Comparison of ENCODE assay signal across 22 cellular contexts in the genomic region with DNA sequence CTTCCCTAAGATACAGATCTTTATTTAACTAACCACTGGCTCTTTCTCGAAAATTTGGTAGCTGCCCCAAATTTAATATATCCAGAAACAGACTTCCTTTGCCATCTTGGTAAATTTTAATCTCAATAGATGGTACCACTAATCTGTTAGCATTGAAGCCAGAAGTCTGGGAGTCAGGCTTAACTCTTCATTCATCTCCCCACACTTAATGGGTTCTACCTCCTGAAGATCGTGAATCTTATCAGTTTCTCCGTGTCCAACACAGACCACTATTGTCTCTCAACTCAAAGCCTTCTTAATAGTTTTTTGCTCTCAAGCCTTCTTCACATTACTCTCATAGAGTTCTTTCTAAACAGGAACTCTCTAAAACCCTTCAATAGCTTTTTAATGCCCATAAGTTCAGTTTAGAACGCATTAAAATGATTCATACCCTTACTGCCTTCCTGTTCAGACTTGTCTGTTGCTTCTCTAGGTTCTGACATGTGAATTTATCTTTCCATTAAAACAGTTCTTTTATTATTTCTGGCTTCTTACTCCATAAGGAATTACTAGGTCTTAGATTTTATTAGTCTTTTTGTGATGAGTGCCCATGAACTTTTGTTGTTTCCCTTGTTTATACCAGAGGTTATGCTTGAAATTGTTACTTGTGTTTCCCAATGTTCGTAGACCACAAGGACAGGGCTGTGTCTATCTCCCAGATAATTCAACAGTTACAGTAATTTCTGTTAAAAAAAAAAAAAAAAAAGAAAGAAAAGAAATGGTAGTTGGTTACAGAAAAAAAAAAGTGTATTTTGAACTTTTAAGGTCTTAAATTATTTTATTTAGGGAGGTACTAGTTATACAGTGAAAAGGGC. TPM values are rescaled to one million over a fixed set of nuclear protein-coding genes. Genes with fewer than 3 reads are reported as not detected.
A peak's percentile ranks its signal among the peaks of the same experiment; 100 is the strongest.
DNase-seq lines count a peak whose midpoint lies in the region; FAIRE-seq and TF ChIP-seq lines count a peak whose summit lies in the region.
"Had no signal": no experiment of that assay in that cellular context is flagged by ENCODE, and none has a peak within 500 bp of the region (broad histone marks: within the 10 kb centered on the region; RNA-seq: fewer than 3 reads in every experiment).

No MANE protein-coding gene starts in this region.

- H3K9me3 Mint-ChIP-seq in nephron (no peaks in the 10 kb centered on the region), Caco-2 (ENCODE audit: unreplicated experiment) (no peaks in the 10 kb centered on the region)
- H3K9me3 Mint-ChIP-seq: activated naive CD8-positive, alpha-beta T cell treated with anti-CD3 and anti-CD28 coated beads for 36 hours; activated T-helper 17 cell treated with anti-CD3 and anti-CD28 coated beads, Interleukin-2, amount 50 U/mL, for 72 hours; natural killer cell treated with Interleukin-12 subunit alpha and Interleukin-12 subunit beta and Interleukin-15 and Interleukin-18, amount 100 ng/mL, for 72 hours had no signal

- dilution Hi-C loops in endothelial cell of umbilical vein (cut with MboI; ENCODE audit: extremely low pct_ligation_motif_present, low sequenced_read_pairs): no loop called here

- H3K9ac ChIP-seq in SK-N-MC (ENCODE audit: insufficient read length) (no peak overlapping the region), endothelial cell of umbilical vein (replicated peaks; ENCODE audit: extremely low read depth, insufficient read depth, low read length) (no peak overlapping the region)

- DNase-seq in SK-N-MC (ENCODE audit: low read depth, low spot score) (no peak), endothelial cell of umbilical vein (ENCODE audit: low read depth, low spot score) (peak; percentile 79), Caco-2 (no peak), 8988T (no peak), RCC 7860 (ENCODE audit: low spot score) (no peak)
- DNase-seq: activated CD4-positive, alpha-beta T cell treated with anti-CD3 and anti-CD28 coated beads for 48 hours; activated CD8-positive, alpha-beta memory T cell treated with anti-CD3 and anti-CD28 coated beads, Interleukin-2, amount 10 ng/mL, durations not matched to agents 7 days and 5 days; activated naive CD8-positive, alpha-beta T cell treated with anti-CD3 and anti-CD28 coated beads for 36 hours; colonic mucosa; DND-41; H7; hypothalamus; kidney; mesendoderm; NCI-H2107; NCI-H524 treated with DMSO at 0.1 percent for 48 hours had no signal

- POLR2A ChIA-PET in HEK293 (lab: Yijun Ruan, JAX) (no interaction called here), endothelial cell of umbilical vein (lab: Charles Lee) (no interaction called here), Caco-2 (lab: Charles Lee) (no interaction called here)

- H3K4me3 Mint-ChIP-seq in nephron: no peak overlapping the region
- no peak overlapping the region for H3K4me3 Mint-ChIP-seq in Caco-2 (ENCODE audit: unreplicated experiment)
- H3K4me3 Mint-ChIP-seq: activated CD8-positive, alpha-beta memory T cell treated with anti-CD3 and anti-CD28 coated beads, Interleukin-2, amount 10 ng/mL, durations not matched to agents 7 days and 5 days; activated naive CD8-positive, alpha-beta T cell treated with anti-CD3 and anti-CD28 coated beads for 36 hours; activated T-helper 17 cell treated with anti-CD3 and anti-CD28 coated beads, Interleukin-2, amount 50 U/mL, for 72 hours; natural killer cell treated with Interleukin-12 subunit alpha and Interleukin-12 subunit beta and Interleukin-15 and Interleukin-18, amount 100 ng/mL, for 72 hours had no signal

- H3K4me1 ChIP-seq in HEK293 (ENCODE audit: control insufficient read depth, insufficient read depth, low read length) (no peaks in the 10 kb centered on the region), endothelial cell of umbilical vein (ENCODE audit: control insufficient read depth, extremely low read depth, insufficient read depth, low read length) (peaks cover 14% of the 10 kb centered on the region), Caco-2 (no peaks in the 10 kb centered on the region)
- H3K4me1 ChIP-seq: colonic mucosa had no signal

- peak overlapping the region; percentile 59 for H3K4me2 ChIP-seq in endothelial cell of umbilical vein (ENCODE audit: insufficient read depth, low read length)

- no peak for TF ChIP-seq CTCF in HEK293 (tag by site-specific recombination; IDR thresholded peaks at IDR 0.05)
- TF ChIP-seq CTCF in endothelial cell of umbilical vein (IDR thresholded peaks at IDR 0.05; ENCODE audit: extremely low read depth in 1 of 2, insufficient read depth in 1 of 2, low read depth in 1 of 2, low read length in 2 of 2): no peak
- no peak for TF ChIP-seq CTCF in nephron (IDR thresholded peaks at IDR 0.05; ENCODE audit: unreplicated experiment in 3 of 3)
- TF ChIP-seq CTCF in Caco-2 (IDR thresholded peaks at IDR 0.05; ENCODE audit: insufficient read depth in 1 of 2, low read depth in 1 of 2, low read length in 1 of 2, severe bottlenecking in 1 of 2, unreplicated experiment in 1 of 2): no peak

- no peaks in the 10 kb centered on the region for H3K27me3 ChIP-seq in endothelial cell of umbilical vein (ENCODE audit: control insufficient read depth in 2 of 2, insufficient read depth in 2 of 2, low read length in 2 of 2)
- no peaks in the 10 kb centered on the region for H3K27me3 ChIP-seq in Caco-2 (replicated peaks; ENCODE audit: control insufficient read depth, insufficient read depth, low read length)
- H3K27me3 ChIP-seq: colonic mucosa had no signal

- no peaks in the 10 kb centered on the region for H4K20me1 ChIP-seq in endothelial cell of umbilical vein (replicated peaks; ENCODE audit: control insufficient read depth, extremely low read depth, insufficient read depth, low read length)

- intact Hi-C loops in endothelial cell of umbilical vein (cut with micrococcal nuclease) (no loop called here), Caco-2 (cut with micrococcal nuclease; ENCODE audit: unreplicated experiment) (no loop called here)

- H2AFZ ChIP-seq in endothelial cell of umbilical vein (ENCODE audit: low read depth, low read length): no peak overlapping the region

- H3K9me3 ChIP-seq in HEK293 (ENCODE audit: control insufficient read depth, insufficient read depth, low read depth, low read length) (no peaks in the 10 kb centered on the region), SK-N-MC (ENCODE audit: low read depth, low read length) (no peaks in the 10 kb centered on the region), endothelial cell of umbilical vein (replicated peaks; ENCODE audit: control insufficient read depth, insufficient read depth, low read length) (no peaks in the 10 kb centered on the region), Caco-2 (no peaks in the 10 kb centered on the region)
- H3K9me3 ChIP-seq: colonic mucosa had no signal

- peak; percentile 58 for FAIRE-seq in endothelial cell of umbilical vein (lab: Jason Lieb, UNC)
- no peak for FAIRE-seq in RCC 7860 (lab: Jason Lieb, UNC)
- FAIRE-seq: frontal cortex, kidney, TTC549 had no signal

- H3K27ac ChIP-seq in HEK293 (ENCODE audit: extremely low read depth, low read depth, low read length) (peak overlapping the region; percentile 44; the same call in 1 of the 2 replicates), SK-N-MC (0 out of 2 replicates have a peak overlapping the region, but pooled peaks have one; percentile 27), endothelial cell of umbilical vein (ENCODE audit: insufficient read depth, low read depth, low read length) (peak overlapping the region; percentile 1)
- H3K27ac ChIP-seq: colonic mucosa had no signal

- H3K27me3 Mint-ChIP-seq in nephron (ENCODE audit: low read depth): no peaks in the 10 kb centered on the region
- no peaks in the 10 kb centered on the region for H3K27me3 Mint-ChIP-seq in Caco-2 (ENCODE audit: insufficient read depth, unreplicated experiment)
- H3K27me3 Mint-ChIP-seq: activated CD8-positive, alpha-beta memory T cell treated with anti-CD3 and anti-CD28 coated beads, Interleukin-2, amount 10 ng/mL, durations not matched to agents 7 days and 5 days; activated naive CD8-positive, alpha-beta T cell treated with anti-CD3 and anti-CD28 coated beads for 36 hours; activated T-helper 17 cell treated with anti-CD3 and anti-CD28 coated beads, Interleukin-2, amount 50 U/mL, for 72 hours; natural killer cell treated with Interleukin-12 subunit alpha and Interleukin-12 subunit beta and Interleukin-15 and Interleukin-18, amount 100 ng/mL, for 72 hours had no signal

- CTCF ChIA-PET in HEK293 (lab: Yijun Ruan, JAX) (no interaction called here), endothelial cell of umbilical vein (lab: Charles Lee) (interaction anchor here (0.7 to 1.3 kb wide), 2 partner anchors 9 to 101 kb away, joined by 3 to 4 read pairs; no protein-coding TSS in a partner anchor), Caco-2 (lab: Charles Lee) (no interaction called here)

- H3K4me3 ChIP-seq in HEK293 (ENCODE audit: low read depth, low read length) (no peak overlapping the region), SK-N-MC (no peak overlapping the region), endothelial cell of umbilical vein (replicated peaks in 1 of 3; ENCODE audit: insufficient read depth in 1 of 3, low read depth in 1 of 3, low read length in 3 of 3) (no peak overlapping the region), Caco-2 (ENCODE audit: low read depth, low read length) (no peak overlapping the region)
- H3K4me3 ChIP-seq: colonic mucosa had no signal

- H3K4me1 Mint-ChIP-seq in nephron (no peaks in the 10 kb centered on the region), Caco-2 (ENCODE audit: low read depth, unreplicated experiment) (no peaks in the 10 kb centered on the region)
- H3K4me1 Mint-ChIP-seq: activated naive CD8-positive, alpha-beta T cell treated with anti-CD3 and anti-CD28 coated beads for 36 hours; activated T-helper 17 cell treated with anti-CD3 and anti-CD28 coated beads, Interleukin-2, amount 50 U/mL, for 72 hours had no signal

- H3K27ac Mint-ChIP-seq in nephron (peak overlapping the region in 2 of 3 experiments; percentile 18 to 21), Caco-2 (ENCODE audit: unreplicated experiment) (no peak overlapping the region)
- H3K27ac Mint-ChIP-seq: activated CD8-positive, alpha-beta memory T cell treated with anti-CD3 and anti-CD28 coated beads, Interleukin-2, amount 10 ng/mL, durations not matched to agents 7 days and 5 days; activated naive CD8-positive, alpha-beta T cell treated with anti-CD3 and anti-CD28 coated beads for 36 hours; activated T-helper 17 cell treated with anti-CD3 and anti-CD28 coated beads, Interleukin-2, amount 50 U/mL, for 72 hours; natural killer cell treated with Interleukin-12 subunit alpha and Interleukin-12 subunit beta and Interleukin-15 and Interleukin-18, amount 100 ng/mL, for 72 hours had no signal

- H3K36me3 Mint-ChIP-seq in nephron (ENCODE audit: low read depth) (peaks cover 53% of the 10 kb centered on the region), Caco-2 (ENCODE audit: insufficient read depth, unreplicated experiment) (peaks cover 20% of the 10 kb centered on the region)

- TF ChIP-seq POLR2A in endothelial cell of umbilical vein (IDR thresholded peaks at IDR 0.05; ENCODE audit: low read depth, low read length): no peak

- H3K36me3 ChIP-seq in HEK293 (ENCODE audit: control insufficient read depth in 2 of 2, insufficient read depth in 1 of 2, low read length in 2 of 2) (peaks cover 0 to 28% of the 10 kb centered on the region in 2 experiments; a peak in 2 of 3 replicates), SK-N-MC (ENCODE audit: insufficient read depth, low read length) (peaks cover 47% of the 10 kb centered on the region), endothelial cell of umbilical vein (ENCODE audit: control insufficient read depth in 2 of 2, extremely low read depth in 1 of 2, insufficient read depth in 2 of 2, low read length in 2 of 2) (peaks cover 0 to 6% of the 10 kb centered on the region in 2 experiments), Caco-2 (ENCODE audit: control insufficient read depth, insufficient read depth, low read length) (peaks cover 1% of the 10 kb centered on the region; the same call in 1 of the 2 replicates)
- H3K36me3 ChIP-seq: colonic mucosa had no signal

- H3K9me1 ChIP-seq in endothelial cell of umbilical vein (replicated peaks; ENCODE audit: control insufficient read depth, extremely low read depth, insufficient read depth, low read length): no peaks in the 10 kb centered on the region

- BruUV-seq in endothelial cell of umbilical vein (replicated peaks; lab: Mats Ljungman, UMichigan) (TSS peak; percentile 29), Caco-2 (replicated peaks; lab: Mats Ljungman, UMichigan) (no TSS peak)

- no peaks in the 10 kb centered on the region for H3K79me2 ChIP-seq in endothelial cell of umbilical vein (ENCODE audit: control insufficient read depth, insufficient read depth, low read length)

RNA-seq across cellular contexts. Expression of a gene that starts 54.7 kb away (rescaled TPM):
- total RNA-seq in endothelial cell of umbilical vein (34.8 and 35.5 TPM in 2 replicates), Caco-2 (2022) (30.6 and 31.8 TPM in 2 replicates)
- polyA plus RNA-seq in endothelial cell of umbilical vein: 11.4 and 15.5 TPM in 2 replicates
- polyA plus RNA-seq in endothelial cell of umbilical vein (2011; cell fraction: cytosol; rRNA removed): 11.8 and 13.0 TPM in 2 replicates
- polyA plus RNA-seq in endothelial cell of umbilical vein (2011; cell fraction: nucleus; rRNA removed): 49.6 and 66.1 TPM in 2 replicates
- 16.4 and 24.6 TPM in 2 replicates for polyA plus RNA-seq in endothelial cell of umbilical vein (2012)
- 26.9 and 29.1 TPM in 2 replicates for polyA minus RNA-seq in endothelial cell of umbilical vein
- polyA minus RNA-seq in endothelial cell of umbilical vein (2011; cell fraction: cytosol; rRNA and poly(A)+ RNA removed): 9.7 TPM
- 55.2 and 91.6 TPM in 2 replicates for polyA minus RNA-seq in endothelial cell of umbilical vein (2011; cell fraction: nucleus; rRNA and poly(A)+ RNA removed)
